In genomic region chr20:58676161-58676560, GRCh38 we compare ENCODE assay signal across 1 cellular context.
TF ChIP-seq lines count a peak whose summit lies in the region.

No MANE protein-coding gene starts in this region.

TF ChIP-seq in GM12878, 131 proteins besides CTCF, POLR2A, EP300 and RAD21:
- TF ChIP-seq ESRRA (IDR thresholded peaks at IDR 0.05; ENCODE audit: low read length), result no peak
- TF ChIP-seq FOS (IDR thresholded peaks at IDR 0.05; ENCODE audit: borderline replicate concordance, extremely low read depth, insufficient read length), result no peak
- no peak for TF ChIP-seq ZBTB11 (CRISPR knock-in tag; IDR thresholded peaks at IDR 0.05)
- TF ChIP-seq BMI1 (IDR thresholded peaks at IDR 0.05; ENCODE audit: borderline replicate concordance), result no peak
- TF ChIP-seq ZNF274 (IDR thresholded peaks at IDR 0.05; ENCODE audit: insufficient read depth, insufficient read length), result no peak
- no peak for TF ChIP-seq EZH2 (IDR thresholded peaks at IDR 0.05; ENCODE audit: borderline replicate concordance, control insufficient read depth, low read depth, low read length)
- TF ChIP-seq SMAD5 (IDR thresholded peaks at IDR 0.05; ENCODE audit: low read depth), result no peak
- no peak for TF ChIP-seq ATF7 (IDR thresholded peaks at IDR 0.05; ENCODE audit: low read depth)
- no peak for TF ChIP-seq E4F1 (IDR thresholded peaks at IDR 0.05; ENCODE audit: borderline replicate concordance, partially characterized antibody)
- TF ChIP-seq CBFB (IDR thresholded peaks at IDR 0.05; ENCODE audit: low read depth), result no peak
- TF ChIP-seq KDM1A (IDR thresholded peaks at IDR 0.05; ENCODE audit: borderline replicate concordance), result no peak
- no peak for TF ChIP-seq IKZF1 (conservative IDR thresholded peaks at IDR 0.05)
- TF ChIP-seq HCFC1 (IDR thresholded peaks at IDR 0.05; ENCODE audit: low read length), result no peak
- TF ChIP-seq ATF3 (IDR thresholded peaks at IDR 0.05; ENCODE audit: borderline replicate concordance, extremely low read depth, low read depth, low read length), result no peak
- TF ChIP-seq KLF5 (IDR thresholded peaks at IDR 0.05; ENCODE audit: partially characterized antibody), result no peak
- no peak for TF ChIP-seq RBBP5 (conservative IDR thresholded peaks at IDR 0.05)
- no peak for TF ChIP-seq TCF7 (IDR thresholded peaks at IDR 0.05; ENCODE audit: borderline replicate concordance)
